Comparison of ENCODE assay signal across 1 cellular context in the genomic region with DNA sequence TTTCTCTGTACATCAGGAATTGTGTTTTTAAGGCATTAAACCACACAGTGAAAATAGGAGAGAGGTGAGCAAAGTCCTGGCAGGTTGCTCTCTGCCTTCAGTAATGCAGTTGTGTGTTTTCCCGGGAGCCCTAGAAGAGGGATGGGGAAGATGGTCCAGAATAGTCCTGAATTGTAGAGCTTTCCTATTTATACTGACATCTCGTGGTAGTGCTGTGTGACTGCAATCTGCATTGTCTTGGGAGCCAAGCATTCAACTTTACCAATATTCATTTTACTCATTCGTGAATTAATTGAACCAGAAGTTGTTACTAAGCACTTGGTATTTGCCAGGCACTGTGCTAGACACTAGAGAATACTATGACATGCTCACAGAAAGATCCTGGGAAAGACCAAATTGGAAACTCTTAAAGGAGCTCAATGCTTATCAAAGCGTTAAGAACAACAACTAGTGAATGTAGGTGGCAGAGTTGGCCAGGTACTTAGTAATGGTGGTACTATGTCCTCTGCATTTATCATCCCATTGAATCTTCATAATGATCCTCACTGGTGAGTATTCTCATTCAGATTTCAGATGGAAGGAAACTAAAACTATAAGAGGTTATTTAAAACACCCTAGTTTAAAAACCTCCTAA.
TF ChIP-seq lines count a peak whose summit lies in the region.

No MANE protein-coding gene starts in this region.

TF ChIP-seq in GM23338, 12 proteins besides CTCF, POLR2A, EP300 and RAD21 (continued from another document):
- TF ChIP-seq, protein P1, sequence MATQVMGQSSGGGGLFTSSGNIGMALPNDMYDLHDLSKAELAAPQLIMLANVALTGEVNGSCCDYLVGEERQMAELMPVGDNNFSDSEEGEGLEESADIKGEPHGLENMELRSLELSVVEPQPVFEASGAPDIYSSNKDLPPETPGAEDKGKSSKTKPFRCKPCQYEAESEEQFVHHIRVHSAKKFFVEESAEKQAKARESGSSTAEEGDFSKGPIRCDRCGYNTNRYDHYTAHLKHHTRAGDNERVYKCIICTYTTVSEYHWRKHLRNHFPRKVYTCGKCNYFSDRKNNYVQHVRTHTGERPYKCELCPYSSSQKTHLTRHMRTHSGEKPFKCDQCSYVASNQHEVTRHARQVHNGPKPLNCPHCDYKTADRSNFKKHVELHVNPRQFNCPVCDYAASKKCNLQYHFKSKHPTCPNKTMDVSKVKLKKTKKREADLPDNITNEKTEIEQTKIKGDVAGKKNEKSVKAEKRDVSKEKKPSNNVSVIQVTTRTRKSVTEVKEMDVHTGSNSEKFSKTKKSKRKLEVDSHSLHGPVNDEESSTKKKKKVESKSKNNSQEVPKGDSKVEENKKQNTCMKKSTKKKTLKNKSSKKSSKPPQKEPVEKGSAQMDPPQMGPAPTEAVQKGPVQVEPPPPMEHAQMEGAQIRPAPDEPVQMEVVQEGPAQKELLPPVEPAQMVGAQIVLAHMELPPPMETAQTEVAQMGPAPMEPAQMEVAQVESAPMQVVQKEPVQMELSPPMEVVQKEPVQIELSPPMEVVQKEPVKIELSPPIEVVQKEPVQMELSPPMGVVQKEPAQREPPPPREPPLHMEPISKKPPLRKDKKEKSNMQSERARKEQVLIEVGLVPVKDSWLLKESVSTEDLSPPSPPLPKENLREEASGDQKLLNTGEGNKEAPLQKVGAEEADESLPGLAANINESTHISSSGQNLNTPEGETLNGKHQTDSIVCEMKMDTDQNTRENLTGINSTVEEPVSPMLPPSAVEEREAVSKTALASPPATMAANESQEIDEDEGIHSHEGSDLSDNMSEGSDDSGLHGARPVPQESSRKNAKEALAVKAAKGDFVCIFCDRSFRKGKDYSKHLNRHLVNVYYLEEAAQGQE (IDR thresholded peaks at IDR 0.05; ENCODE audit: unreplicated experiment), result no peak
- TF ChIP-seq POLR2AphosphoS5 (IDR thresholded peaks at IDR 0.05; ENCODE audit: low read depth) (no peak), NANOG (IDR thresholded peaks at IDR 0.05; ENCODE audit: borderline replicate concordance) (no peak)
- TF ChIP-seq, protein P2, sequence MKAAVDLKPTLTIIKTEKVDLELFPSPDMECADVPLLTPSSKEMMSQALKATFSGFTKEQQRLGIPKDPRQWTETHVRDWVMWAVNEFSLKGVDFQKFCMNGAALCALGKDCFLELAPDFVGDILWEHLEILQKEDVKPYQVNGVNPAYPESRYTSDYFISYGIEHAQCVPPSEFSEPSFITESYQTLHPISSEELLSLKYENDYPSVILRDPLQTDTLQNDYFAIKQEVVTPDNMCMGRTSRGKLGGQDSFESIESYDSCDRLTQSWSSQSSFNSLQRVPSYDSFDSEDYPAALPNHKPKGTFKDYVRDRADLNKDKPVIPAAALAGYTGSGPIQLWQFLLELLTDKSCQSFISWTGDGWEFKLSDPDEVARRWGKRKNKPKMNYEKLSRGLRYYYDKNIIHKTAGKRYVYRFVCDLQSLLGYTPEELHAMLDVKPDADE (IDR thresholded peaks at IDR 0.05), result no peak
TF ChIP-seq in GM23338: peak in this region for 0.
